In genomic region chr2:155904720-155905119, GRCh38 we compare ENCODE assay signal across 23 cellular contexts.
"Had no signal": no experiment of that assay in that cellular context is flagged by ENCODE, and none has a peak within 500 bp of the region (broad histone marks: within the 10 kb centered on the region; RNA-seq: fewer than 3 reads in every experiment).

No MANE protein-coding gene starts in this region.

- H3K9ac ChIP-seq: KMS-11 had no signal

- H3K4me2 ChIP-seq: KMS-11 had no signal

- ATAC-seq: HepG2, K562, Panc1, PC-3, SK-N-SH treated with all-trans-retinoic acid at 6 μM for 48 hours had no signal

- H3K27ac ChIP-seq: KMS-11, RWPE1 had no signal

- H3K4me3 ChIP-seq: K562 had no signal

- DNase-seq: Kasumi-1, MM.1S, NCI-H1092 treated with DMSO at 0.1 percent for 48 hours, NCI-H1436, NCI-H187, NCI-H2029, NCI-H2081 treated with DMSO at 0.1 percent for 48 hours, NCI-H2171, NCI-H226, NCI-H446, NCI-H510A, NCI-H524 treated with DMSO at 0.1 percent for 48 hours, NCI-H69, NCI-H774, PC-3, SHP77, T-helper 1 cell had no signal
